ENCODE assay signal across 10 cellular contexts in genomic region chr22:36201630-36202312, GRCh38. TPM values are rescaled to one million over a fixed set of nuclear protein-coding genes. Genes with fewer than 3 reads are reported as not detected.
DNase-seq lines count a peak whose midpoint lies in the region; ATAC-seq, FAIRE-seq and TF ChIP-seq lines count a peak whose summit lies in the region.
"Had no signal": no experiment of that assay in that cellular context is flagged by ENCODE, and none has a peak within 500 bp of the region (broad histone marks: within the 10 kb centered on the region; RNA-seq: fewer than 3 reads in every experiment).

APOL4 (minus strand) TSS chr22:36201809; CDS start chr22:36201734, 75 bp downstream.

- TF ChIP-seq EP300 in suprapubic skin (IDR thresholded peaks at IDR 0.05) = no peak

- H3K4me1 ChIP-seq in left lung (peaks cover 10 to 31% of the 10 kb centered on the region in 2 donors), suprapubic skin (peaks cover 36% of the 10 kb centered on the region)

- H3K4me1 Mint-ChIP-seq in activated CD4-positive, alpha-beta T cell treated with anti-CD3 and anti-CD28 coated beads, Interleukin-2, amount 10 ng/mL, durations not matched to agents 24 days and 14 days = peaks cover 22% of the 10 kb centered on the region

- H3K36me3 ChIP-seq in left lung (no peaks in the 10 kb centered on the region), suprapubic skin (no peaks in the 10 kb centered on the region)

- TF ChIP-seq CTCF in astrocyte of the cerebellum (IDR thresholded peaks at IDR 0.05; ENCODE audit: low read depth, low read length, missing control alignments) (no peak), left lung (IDR thresholded peaks at IDR 0.05) (no peak), suprapubic skin (IDR thresholded peaks at IDR 0.05) (no peak), D721Med (IDR thresholded peaks at IDR 0.05; ENCODE audit: insufficient read depth, missing control alignments) (no peak)

- in situ Hi-C loops in astrocyte of the cerebellum (cut with HindIII; ENCODE audit: low sequenced_read_pairs) = no loop called here

- peak; percentile 4 for DNase-seq in DMS79 treated with DMSO at 0.1 percent for 48 hours (lab: John Stamatoyannopoulos, UW)
- DNase-seq in DMS79 (lab: John Stamatoyannopoulos, UW) = no peak
- DNase-seq in astrocyte of the cerebellum (ENCODE audit: low read depth) = peak; percentile 18
- DNase-seq in left lung = peak; percentile 72 to 77
- DNase-seq in suprapubic skin (ENCODE audit: low spot score in 2 of 2) = peak; percentile 85 to 92
- no peak for DNase-seq in KG1 (lab: John Stamatoyannopoulos, UW)
- no peak for DNase-seq in activated CD4-positive, alpha-beta T cell treated with anti-CD3 and anti-CD28 coated beads, Interleukin-2, amount 10 ng/mL, durations not matched to agents 24 days and 14 days
- no peak for DNase-seq in D721Med (ENCODE audit: insufficient read length, low spot score)
- DNase-seq: activated T-cell treated with anti-CD3 and anti-CD28 coated beads for 4 hours had no signal

- H3K27me3 ChIP-seq in left lung (no peaks in the 10 kb centered on the region), suprapubic skin (no peaks in the 10 kb centered on the region)

- no peaks in the 10 kb centered on the region for H3K9me3 Mint-ChIP-seq in activated CD4-positive, alpha-beta T cell treated with anti-CD3 and anti-CD28 coated beads, Interleukin-2, amount 10 ng/mL, durations not matched to agents 24 days and 14 days

- no peak within 1 kb of the TSS for H3K4me3 Mint-ChIP-seq in activated CD4-positive, alpha-beta T cell treated with anti-CD3 and anti-CD28 coated beads, Interleukin-2, amount 10 ng/mL, durations not matched to agents 24 days and 14 days

- no peaks in the 10 kb centered on the region for H3K9me3 ChIP-seq in left lung
- H3K9me3 ChIP-seq in suprapubic skin = no peaks in the 10 kb centered on the region

- intact Hi-C loops in left lung (cut with DNase I) = no loop called here
- intact Hi-C loops in activated CD4-positive, alpha-beta T cell treated with anti-CD3 and anti-CD28 coated beads, Interleukin-2, amount 10 ng/mL, durations not matched to agents 24 days and 14 days (cut with micrococcal nuclease) = no loop called here

- peaks cover 2% of the 10 kb centered on the region for H3K27me3 Mint-ChIP-seq in activated CD4-positive, alpha-beta T cell treated with anti-CD3 and anti-CD28 coated beads, Interleukin-2, amount 10 ng/mL, durations not matched to agents 24 days and 14 days

- peak within 1 kb of the TSS; percentile 48 to 56 for H3K27ac ChIP-seq in left lung
- H3K27ac ChIP-seq in suprapubic skin = peak within 1 kb of the TSS; percentile 62

- no peak for FAIRE-seq in D721Med (lab: Jason Lieb, UNC)
- FAIRE-seq: A204.1 had no signal

- 49% methylated on average over 8 of the region's 13 CpGs for WGBS in suprapubic skin

- no peak within 1 kb of the TSS for H3K27ac Mint-ChIP-seq in activated CD4-positive, alpha-beta T cell treated with anti-CD3 and anti-CD28 coated beads, Interleukin-2, amount 10 ng/mL, durations not matched to agents 24 days and 14 days

- no peaks in the 10 kb centered on the region for H3K36me3 Mint-ChIP-seq in activated CD4-positive, alpha-beta T cell treated with anti-CD3 and anti-CD28 coated beads, Interleukin-2, amount 10 ng/mL, durations not matched to agents 24 days and 14 days (ENCODE audit: low read depth)

- ATAC-seq in left lung = peak; percentile 63

- peak in 1 of 2 donors; percentile 25 for TF ChIP-seq POLR2A in suprapubic skin (IDR thresholded peaks at IDR 0.05)

- H3K4me3 ChIP-seq in astrocyte of the cerebellum (ENCODE audit: low read depth, low read length) = no peak within 1 kb of the TSS
- peak within 1 kb of the TSS in 1 of 2 donors; percentile 19 for H3K4me3 ChIP-seq in left lung
- peak within 1 kb of the TSS; percentile 28 for H3K4me3 ChIP-seq in suprapubic skin

RNA-seq across cellular contexts. Expression of gene APOL4, which starts in this region (rescaled TPM):
- total RNA-seq in left lung (10 to 100 TPM in 1 of 2 donors, 1 to 10 TPM in 1; 8.5 to 12.8 TPM), suprapubic skin (1 to 10 TPM; 3.3 to 7.9 (median 6.4) TPM)
- 0.17 TPM in 1 of 2 replicates, not detected in the other for total RNA-seq in activated CD4-positive, alpha-beta T cell treated with anti-CD3 and anti-CD28 coated beads, Interleukin-2, amount 10 ng/mL, durations not matched to agents 24 days and 14 days

Comparison
In these comparisons a context has a peak if more than half of its experiments do, and no peak if none do; other contexts are left out.
1. DNase-seq: peak in DMS79 treated with DMSO at 0.1 percent for 48 hours (single experiment), astrocyte of the cerebellum (single experiment), left lung (2 of 2) and suprapubic skin (2 of 2); none in DMS79 (single experiment), KG1 (single experiment), activated CD4-positive, alpha-beta T cell treated with anti-CD3 and anti-CD28 coated beads, Interleukin-2, amount 10 ng/mL, durations not matched to agents 24 days and 14 days (single experiment) and D721Med (single experiment).